Comparison of ENCODE assay signal across 29 cellular contexts in genomic region chr11:133738624-133739023, GRCh38.
"Had no signal": no experiment of that assay in that cellular context is flagged by ENCODE, and none has a peak within 500 bp of the region (broad histone marks: within the 10 kb centered on the region; RNA-seq: fewer than 3 reads in every experiment).

No MANE protein-coding gene starts in this region.

- H3K36me3 ChIP-seq: brain microvascular endothelial cell, gastrocnemius medialis, left ventricle myocardium inferior, ovary, sigmoid colon, transverse colon, WERI-Rb-1 had no signal

- H3K4me1 Mint-ChIP-seq: activated CD4-positive, alpha-beta memory T cell treated with anti-CD3 and anti-CD28 coated beads, Interleukin-2, amount 10 ng/mL, durations not matched to agents 7 days and 5 days; activated CD8-positive, alpha-beta memory T cell treated with anti-CD3 and anti-CD28 coated beads, Interleukin-2, amount 10 ng/mL, durations not matched to agents 7 days and 5 days; activated naive CD8-positive, alpha-beta T cell treated with anti-CD3 and anti-CD28 coated beads, Interleukin-2, amount 10 ng/mL, durations not matched to agents 7 days and 5 days; nephron; stimulated activated naive B cell treated with anti-CD40 and anti-IgM and Interleukin-4, amounts not matched to agents 10 μg/mL and 1 μg/mL and 100 μg/mL, for 72 hours; T-helper 17 cell had no signal

- H3K27me3 Mint-ChIP-seq: activated CD4-positive, alpha-beta memory T cell treated with anti-CD3 and anti-CD28 coated beads, Interleukin-2, amount 10 ng/mL, durations not matched to agents 7 days and 5 days; activated CD8-positive, alpha-beta memory T cell treated with anti-CD3 and anti-CD28 coated beads, Interleukin-2, amount 10 ng/mL, durations not matched to agents 7 days and 5 days; stimulated activated naive B cell treated with anti-CD40 and anti-IgM and Interleukin-4, amounts not matched to agents 10 μg/mL and 1 μg/mL and 100 μg/mL, for 72 hours had no signal

- H3K9me3 ChIP-seq: gastrocnemius medialis, mucosa of descending colon, ovary, sigmoid colon, testis, transverse colon had no signal

- H3K27me3 ChIP-seq: brain microvascular endothelial cell, gastrocnemius medialis, hepatocyte, ovary, sigmoid colon, testis, transverse colon had no signal

- H3K4me3 Mint-ChIP-seq: activated CD4-positive, alpha-beta memory T cell treated with anti-CD3 and anti-CD28 coated beads, Interleukin-2, amount 10 ng/mL, durations not matched to agents 7 days and 5 days; activated CD8-positive, alpha-beta memory T cell treated with anti-CD3 and anti-CD28 coated beads, Interleukin-2, amount 10 ng/mL, durations not matched to agents 7 days and 5 days; activated naive CD8-positive, alpha-beta T cell treated with anti-CD3 and anti-CD28 coated beads, Interleukin-2, amount 10 ng/mL, durations not matched to agents 7 days and 5 days; stimulated activated naive B cell treated with anti-CD40 and anti-IgM and Interleukin-4, amounts not matched to agents 10 μg/mL and 1 μg/mL and 100 μg/mL, for 72 hours; T-helper 17 cell had no signal

- DNase-seq: activated CD4-positive, alpha-beta memory T cell treated with anti-CD3 and anti-CD28 coated beads, Interleukin-2, amount 10 ng/mL, durations not matched to agents 7 days and 5 days; activated CD4-positive, alpha-beta T cell treated with anti-CD3 and anti-CD28 coated beads for 48 hours; activated CD8-positive, alpha-beta memory T cell treated with anti-CD3 and anti-CD28 coated beads, Interleukin-2, amount 10 ng/mL, durations not matched to agents 7 days and 5 days; activated effector memory CD4-positive, alpha-beta T cell treated with Interleukin-2 at 50 U/mL for 16 hours; activated naive CD4-positive, alpha-beta T cell treated with Interleukin-2 at 50 U/mL for 16 hours; activated naive CD8-positive, alpha-beta T cell treated with anti-CD3 and anti-CD28 coated beads, Interleukin-2, amount 10 ng/mL, durations not matched to agents 7 days and 5 days; activated T-cell treated with anti-CD3 and anti-CD28 coated beads for 4 hours; amniotic stem cell; brain microvascular endothelial cell; dorsolateral prefrontal cortex; effector memory CD4-positive, alpha-beta T cell; gastrocnemius medialis; islet precursor cell; left ventricle myocardium inferior; mucosa of descending colon; ovary; sigmoid colon; small intestine; stimulated activated CD4-positive, alpha-beta T cell treated with anti-CD3 and anti-CD28 coated beads, Interleukin-4, amount 100 ng/mL, for 24 hours; stimulated activated naive B cell treated with anti-CD40 and anti-IgM and Interleukin-4, amounts not matched to agents 10 μg/mL and 1 μg/mL and 100 μg/mL, for 72 hours; T-helper 17 cell; T1000; testis; transverse colon; WERI-Rb-1 had no signal

- H3K4me3 ChIP-seq: coronary artery, dorsolateral prefrontal cortex, gastrocnemius medialis, hepatocyte, left ventricle myocardium inferior, mucosa of descending colon, ovary, sigmoid colon, testis, transverse colon had no signal

- H3K36me3 Mint-ChIP-seq: activated CD8-positive, alpha-beta memory T cell treated with anti-CD3 and anti-CD28 coated beads, Interleukin-2, amount 10 ng/mL, durations not matched to agents 7 days and 5 days; activated naive CD8-positive, alpha-beta T cell treated with anti-CD3 and anti-CD28 coated beads, Interleukin-2, amount 10 ng/mL, durations not matched to agents 7 days and 5 days had no signal

- H3K27ac Mint-ChIP-seq: activated CD4-positive, alpha-beta memory T cell treated with anti-CD3 and anti-CD28 coated beads, Interleukin-2, amount 10 ng/mL, durations not matched to agents 7 days and 5 days; activated CD8-positive, alpha-beta memory T cell treated with anti-CD3 and anti-CD28 coated beads, Interleukin-2, amount 10 ng/mL, durations not matched to agents 7 days and 5 days; activated naive CD8-positive, alpha-beta T cell treated with anti-CD3 and anti-CD28 coated beads, Interleukin-2, amount 10 ng/mL, durations not matched to agents 7 days and 5 days; nephron; progenitor cell of endocrine pancreas; stimulated activated naive B cell treated with anti-CD40 and anti-IgM and Interleukin-4, amounts not matched to agents 10 μg/mL and 1 μg/mL and 100 μg/mL, for 72 hours; T-helper 17 cell had no signal

- H3K27ac ChIP-seq: brain microvascular endothelial cell, coronary artery, dorsolateral prefrontal cortex, gastrocnemius medialis, hepatocyte, left ventricle myocardium inferior, ovary, sigmoid colon, testis, transverse colon, WERI-Rb-1 had no signal

- H3K9me3 Mint-ChIP-seq: activated naive CD8-positive, alpha-beta T cell treated with anti-CD3 and anti-CD28 coated beads, Interleukin-2, amount 10 ng/mL, durations not matched to agents 7 days and 5 days; nephron had no signal

- H3K4me1 ChIP-seq: gastrocnemius medialis, left ventricle myocardium inferior, sigmoid colon, testis, transverse colon had no signal
